In genomic region chr11:70367071-70367470, GRCh38 we compare ENCODE assay signal across 17 cellular contexts. TPM values are rescaled to one million over a fixed set of nuclear protein-coding genes. Genes with fewer than 3 reads are reported as not detected.
DNase-seq lines count a peak whose midpoint lies in the region; ATAC-seq and TF ChIP-seq lines count a peak whose summit lies in the region.
"Had no signal": no experiment of that assay in that cellular context is flagged by ENCODE, and none has a peak within 500 bp of the region (broad histone marks: within the 10 kb centered on the region; RNA-seq: fewer than 3 reads in every experiment).

No MANE protein-coding gene starts in this region.

- CTCF ChIA-PET in WTC11 (lab: Charles Lee) = no interaction called here

- H3K4me1 Mint-ChIP-seq in chondrocyte (ENCODE audit: low read depth) (peaks cover 46% of the 10 kb centered on the region), WTC11 (no peaks in the 10 kb centered on the region)
- H3K4me1 Mint-ChIP-seq in natural killer cell treated with Interleukin-12 subunit alpha and Interleukin-12 subunit beta and Interleukin-15 and Interleukin-18, amount 100 ng/mL, for 72 hours (ENCODE audit: low read depth in 2 of 2) = peaks cover 27 to 33% of the 10 kb centered on the region in 2 donors
- H3K4me1 Mint-ChIP-seq: mesothelial cell of epicardium had no signal

- in situ Hi-C loops in G401 (cut with HindIII; ENCODE audit: low sequenced_read_pairs) = no loop called here

- POLR2A ChIA-PET in WTC11 (lab: Charles Lee) = no interaction called here

- peak; percentile 48 for TF ChIP-seq CTCF in chondrocyte (IDR thresholded peaks at IDR 0.05)
- no peak for TF ChIP-seq CTCF in WTC11 (IDR thresholded peaks at IDR 0.05)

- peaks cover 16% of the 10 kb centered on the region for H3K36me3 Mint-ChIP-seq in chondrocyte (ENCODE audit: low read depth)
- H3K36me3 Mint-ChIP-seq in natural killer cell treated with Interleukin-12 subunit alpha and Interleukin-12 subunit beta and Interleukin-15 and Interleukin-18, amount 100 ng/mL, for 72 hours = peaks cover 10% of the 10 kb centered on the region
- H3K36me3 Mint-ChIP-seq in WTC11 = peaks cover 57% of the 10 kb centered on the region

- H3K27me3 Mint-ChIP-seq in chondrocyte (ENCODE audit: low read depth) (no peaks in the 10 kb centered on the region), WTC11 (ENCODE audit: low read depth) (no peaks in the 10 kb centered on the region)
- H3K27me3 Mint-ChIP-seq in natural killer cell treated with Interleukin-12 subunit alpha and Interleukin-12 subunit beta and Interleukin-15 and Interleukin-18, amount 100 ng/mL, for 72 hours = peaks cover 0 to 13% of the 10 kb centered on the region in 2 donors

- no peak overlapping the region for H3K4me3 Mint-ChIP-seq in chondrocyte (ENCODE audit: unreplicated experiment)
- peak overlapping the region; percentile 18 for H3K4me3 Mint-ChIP-seq in natural killer cell treated with Interleukin-12 subunit alpha and Interleukin-12 subunit beta and Interleukin-15 and Interleukin-18, amount 100 ng/mL, for 72 hours
- H3K4me3 Mint-ChIP-seq in WTC11 = no peak overlapping the region
- H3K4me3 Mint-ChIP-seq: mesothelial cell of epicardium, neural progenitor cell had no signal

- ATAC-seq in natural killer cell treated with Interleukin-12 subunit alpha and Interleukin-12 subunit beta and Interleukin-15 and Interleukin-18, amount 100 ng/mL, for 72 hours = no peak
- ATAC-seq in WTC11 = no peak
- ATAC-seq: left cardiac atrium had no signal

- DNase-seq in G401 (ENCODE audit: low spot score) = peak; percentile 60
- peak; percentile 73 for DNase-seq in NCI-H2196 (lab: John Stamatoyannopoulos, UW; ENCODE audit: unreplicated experiment)
- no peak for DNase-seq in chondrocyte (ENCODE audit: low spot score)
- DNase-seq in natural killer cell treated with Interleukin-12 subunit alpha and Interleukin-12 subunit beta and Interleukin-15 and Interleukin-18, amount 100 ng/mL, for 72 hours (ENCODE audit: low spot score) = no peak
- DNase-seq in stimulated activated CD4-positive, alpha-beta T cell treated with anti-CD3 and anti-CD28 coated beads, Interleukin-12 subunit alpha, Interleukin-12 subunit beta, amount 100 ng/mL, for 4 hours = no peak
- DNase-seq in NCI-H748 treated with DMSO at 0.1 percent for 48 hours (lab: John Stamatoyannopoulos, UW) = no peak
- DNase-seq in WTC11 (ENCODE audit: low spot score) = no peak
- DNase-seq: activated CD4-positive, CD25-positive, alpha-beta regulatory T cell treated with anti-CD3 and anti-CD28 coated beads, Interleukin-2, amount 50 U/mL, for 72 hours; activated effector memory CD4-positive, alpha-beta T cell treated with Interleukin-2 at 50 U/mL for 16 hours; anterior cingulate cortex; BE2C; foreskin fibroblast; left cardiac atrium; NCI-H1694 treated with DMSO at 0.1 percent for 48 hours had no signal

- H3K27ac Mint-ChIP-seq in chondrocyte (ENCODE audit: unreplicated experiment) (peak overlapping the region; percentile 77), WTC11 (no peak overlapping the region)
- no peak overlapping the region for H3K27ac Mint-ChIP-seq in natural killer cell treated with Interleukin-12 subunit alpha and Interleukin-12 subunit beta and Interleukin-15 and Interleukin-18, amount 100 ng/mL, for 72 hours
- H3K27ac Mint-ChIP-seq: mesothelial cell of epicardium; neural progenitor cell; T-helper 2 cell treated with Interferon-gamma antibody and Interleukin-4, amounts not matched to agents 5 μg/mL and 100 μg/mL, for 36 hours had no signal

- H3K9me3 Mint-ChIP-seq in chondrocyte (ENCODE audit: low read depth) (peaks cover 4% of the 10 kb centered on the region), WTC11 (peaks cover 5% of the 10 kb centered on the region)
- peaks cover 5% of the 10 kb centered on the region for H3K9me3 Mint-ChIP-seq in natural killer cell treated with Interleukin-12 subunit alpha and Interleukin-12 subunit beta and Interleukin-15 and Interleukin-18, amount 100 ng/mL, for 72 hours

TF ChIP-seq in WTC11, 78 proteins besides CTCF, POLR2A, EP300 and RAD21:
- TF ChIP-seq IRF1 (CRISPR knock-in tag; IDR thresholded peaks at IDR 0.05) (no peak), ZBTB21 (CRISPR knock-in tag; IDR thresholded peaks at IDR 0.05; ENCODE audit: borderline replicate concordance) (no peak), NFYB (CRISPR knock-in tag; conservative IDR thresholded peaks at IDR 0.05; ENCODE audit: low read depth) (no peak), ARID4B (CRISPR knock-in tag; IDR thresholded peaks at IDR 0.05; ENCODE audit: borderline replicate concordance) (no peak), ZNF232 (CRISPR knock-in tag; IDR thresholded peaks at IDR 0.05) (no peak), KAT7 (CRISPR knock-in tag; IDR thresholded peaks at IDR 0.05; ENCODE audit: borderline replicate concordance) (no peak)
TF ChIP-seq in WTC11: peak in this region for 0.

RNA-seq across cellular contexts. Expression of gene CTTN, which starts 31.3 kb away (rescaled TPM):
- 89.0 and 121 TPM in 2 replicates for total RNA-seq in G401 (2014; rRNA removed; shearing (Covaris generic))
- 290 to 314 TPM (median 307 TPM) in 3 replicates for total RNA-seq in chondrocyte
- total RNA-seq in natural killer cell treated with Interleukin-12 subunit alpha and Interleukin-12 subunit beta and Interleukin-15 and Interleukin-18, amount 100 ng/mL, for 72 hours = 1 to 10 TPM; 1.8 to 2.6 TPM
- total RNA-seq in WTC11 (2021) = 216 to 281 TPM (median 222 TPM) in 3 replicates

Comparison
In these comparisons a context has a peak if more than half of its experiments do, and no peak if none do; other contexts are left out.
1. DNase-seq: peak in G401 (single experiment) and NCI-H2196 (single experiment); none in chondrocyte (single experiment), natural killer cell treated with Interleukin-12 subunit alpha and Interleukin-12 subunit beta and Interleukin-15 and Interleukin-18, amount 100 ng/mL, for 72 hours (single experiment), stimulated activated CD4-positive, alpha-beta T cell treated with anti-CD3 and anti-CD28 coated beads, Interleukin-12 subunit alpha, Interleukin-12 subunit beta, amount 100 ng/mL, for 4 hours (single experiment), NCI-H748 treated with DMSO at 0.1 percent for 48 hours (single experiment) and WTC11 (single experiment).
2. RNA of gene CTTN, which starts 31.3 kb away (total RNA-seq): 290 to 314 TPM in chondrocyte, 216 to 281 TPM in WTC11 and 89.0 to 121 TPM in G401; 1.8 to 2.6 TPM in natural killer cell treated with Interleukin-12 subunit alpha and Interleukin-12 subunit beta and Interleukin-15 and Interleukin-18, amount 100 ng/mL, for 72 hours; every median in the first group is over 10 times any median in the second.